Comparison of ENCODE assay signal across 8 cellular contexts in genomic region chr7:99551767-99552463, GRCh38. TPM values are rescaled to one million over a fixed set of nuclear protein-coding genes. Genes with fewer than 3 reads are reported as not detected.
DNase-seq lines count a peak whose midpoint lies in the region; ATAC-seq and TF ChIP-seq lines count a peak whose summit lies in the region.

FAM200A (minus strand) TSS chr7:99552114; CDS start chr7:99548407, 3,707 bp downstream.

- H3K27me3 ChIP-seq in left lung: no peaks in the 10 kb centered on the region

- ATAC-seq in GM19043 (IDR thresholded peaks at IDR 0.05; ENCODE audit: low read depth, unreplicated experiment): peak; percentile 92
- peak; percentile 87 for ATAC-seq in HG03439 (IDR thresholded peaks at IDR 0.05; ENCODE audit: unreplicated experiment)
- peak; percentile 99 for ATAC-seq in left lung

- DNase-seq in AML-193 (lab: John Stamatoyannopoulos, UW): peak; percentile 61
- DNase-seq in NCI-H524 (lab: John Stamatoyannopoulos, UW): peak; percentile 82 to 91
- DNase-seq in activated CD4-positive, alpha-beta T cell treated with anti-CD3 and anti-CD28 coated beads, Interleukin-2, amount 50 U/mL, for 1 hour: peak; percentile 81
- peak; percentile 95 for DNase-seq in dermis blood vessel endothelial cell
- peak; percentile 90 to 96 for DNase-seq in left lung
- DNase-seq in stimulated activated CD4-positive, alpha-beta T cell treated with anti-CD3 and anti-CD28 coated beads, Interleukin-2, amount 100 ng/mL, for 4 hours (ENCODE audit: low read depth): peak; percentile 83

- peaks cover 0 to 4% of the 10 kb centered on the region in 2 donors for H3K9me3 ChIP-seq in left lung

- H3K27ac ChIP-seq in left lung: peak within 1 kb of the TSS; percentile 65 to 75

- TF ChIP-seq CTCF in left lung (IDR thresholded peaks at IDR 0.05): no peak

- intact Hi-C loops in left lung (cut with DNase I): no loop called here

- H3K4me3 ChIP-seq in left lung: peak within 1 kb of the TSS; percentile 59 to 86

- peaks cover 0 to 35% of the 10 kb centered on the region in 2 donors for H3K36me3 ChIP-seq in left lung

- peaks cover 9 to 30% of the 10 kb centered on the region in 2 donors for H3K4me1 ChIP-seq in left lung

RNA-seq across cellular contexts. Expression of gene FAM200A, which starts in this region (rescaled TPM):
- total RNA-seq in dermis blood vessel endothelial cell (6.1 TPM in 2 replicates), left lung (1 to 10 TPM; 4.1 to 6.4 TPM)

Comparison
In these comparisons a context has a peak if more than half of its experiments do, and no peak if none do; other contexts are left out.
1. Peak in every context shown above with its lines: DNase-seq, ATAC-seq, H3K4me3 ChIP-seq and H3K27ac ChIP-seq.